In genomic region chr11:2892215-2893020, GRCh38 we compare ENCODE assay signal across 8 cellular contexts. TPM values are rescaled to one million over a fixed set of nuclear protein-coding genes. Genes with fewer than 3 reads are reported as not detected.
DNase-seq lines count a peak whose midpoint lies in the region; FAIRE-seq and TF ChIP-seq lines count a peak whose summit lies in the region.

No MANE protein-coding gene starts in this region.

- peak overlapping the region; percentile 98 for H3K56ac ChIP-seq in mesendoderm (ENCODE audit: low read length)

- peak; percentile 96 for TF ChIP-seq CTCF in AG04449 (IDR thresholded peaks at IDR 0.05; ENCODE audit: insufficient read depth, low read length, missing control alignments)

- POLR2A ChIA-PET in AG04449 (lab: Yijun Ruan, JAX) = interaction anchor here (0.6 to 1.6 kb wide), 3 partner anchors 37 to 63 kb away, joined by 3 to 14 read pairs (median 3); partner anchors contain the start of gene PHLDA2

- H2BK120ac ChIP-seq in mesendoderm (ENCODE audit: low read depth, low read length) = no peak overlapping the region

- no peak overlapping the region for H4K5ac ChIP-seq in mesendoderm (ENCODE audit: low read length)

- no peak overlapping the region for H2BK15ac ChIP-seq in mesendoderm (replicated peaks; ENCODE audit: low read depth)

- DNase-seq in AG04449 (ENCODE audit: low read depth, low spot score) = no peak
- DNase-seq in GM19239 (ENCODE audit: insufficient read length, low spot score) = no peak
- DNase-seq in NCI-H2227 (lab: John Stamatoyannopoulos, UW; ENCODE audit: unreplicated experiment) = peak; percentile 88
- DNase-seq in activated CD4-positive, alpha-beta T cell treated with anti-CD3 and anti-CD28 coated beads, Interleukin-2, amount 50 U/mL, for 4 hours = peak; percentile 50 to 52
- DNase-seq in effector memory CD4-positive, alpha-beta T cell = peak; percentile 19 to 45 (median 27)
- peak; percentile 91 for DNase-seq in mesendoderm
- peak; percentile 43 to 81 (median 64) for DNase-seq in stimulated activated naive CD4-positive, alpha-beta T cell (lab: John Stamatoyannopoulos, UW)
- no peak for DNase-seq in superior temporal gyrus (ENCODE audit: extremely low spot score)

- H3K18ac ChIP-seq in mesendoderm (ENCODE audit: low read length) = peak overlapping the region; percentile 41

- CTCF ChIA-PET in AG04449 (lab: Yijun Ruan, JAX) = interaction anchor here (0.7 to 15.4 kb wide), 20 partner anchors 8 to 728 kb away, joined by 3 to 1022 read pairs (median 4); a partner anchor contains a TSS

- H3K9ac ChIP-seq in mesendoderm (ENCODE audit: low read length) = peak overlapping the region; percentile 86

- H3K4ac ChIP-seq in mesendoderm (ENCODE audit: low read depth, low read length) = peak overlapping the region; percentile 56

- no peaks in the 10 kb centered on the region for H3K36me3 ChIP-seq in effector memory CD4-positive, alpha-beta T cell (ENCODE audit: control insufficient read depth, insufficient read depth, low read length)
- H3K36me3 ChIP-seq in mesendoderm (ENCODE audit: control insufficient read depth, insufficient read depth, low read length) = no peaks in the 10 kb centered on the region

- peak overlapping the region; percentile 18 for H2AK5ac ChIP-seq in mesendoderm (ENCODE audit: low read length)

- peak overlapping the region; percentile 62 for H3K4me3 ChIP-seq in AG04449 (ENCODE audit: low read depth, low read length)
- peak overlapping the region; percentile 38 for H3K4me3 ChIP-seq in effector memory CD4-positive, alpha-beta T cell (ENCODE audit: insufficient read depth, low read depth, low read length, poor library complexity, severe bottlenecking)
- peak overlapping the region; percentile 9 for H3K4me3 ChIP-seq in mesendoderm (ENCODE audit: low read length)

- H2BK5ac ChIP-seq in mesendoderm (ENCODE audit: low read length) = peak overlapping the region; percentile 82

- H4K8ac ChIP-seq in mesendoderm (ENCODE audit: low read depth, low read length) = no peak overlapping the region

- peak overlapping the region; percentile 63 for H3K4me2 ChIP-seq in mesendoderm (ENCODE audit: low read length)

- no CpG with 5 or more reads among the region's 36 CpGs for WGBS in mesendoderm (ENCODE audit: extremely low coverage, insufficient coverage, low lambda C conversion rate)

- H3K9me3 ChIP-seq in effector memory CD4-positive, alpha-beta T cell (ENCODE audit: control insufficient read depth, low read length) = no peaks in the 10 kb centered on the region

- peak overlapping the region; percentile 62 for H3K27ac ChIP-seq in effector memory CD4-positive, alpha-beta T cell (ENCODE audit: insufficient read depth, low read length, poor library complexity, severe bottlenecking)
- H3K27ac ChIP-seq in mesendoderm (ENCODE audit: low read depth, low read length) = peak overlapping the region; percentile 68

- no peaks in the 10 kb centered on the region for H3K79me1 ChIP-seq in mesendoderm (ENCODE audit: low read length)

- peak overlapping the region; percentile 90 for H3K23ac ChIP-seq in mesendoderm (ENCODE audit: low read length)

- H3K27me3 ChIP-seq in effector memory CD4-positive, alpha-beta T cell (replicated peaks; ENCODE audit: control insufficient read depth, insufficient read depth, low read length, poor library complexity, severe bottlenecking) = no peaks in the 10 kb centered on the region
- H3K27me3 ChIP-seq in mesendoderm (ENCODE audit: insufficient read depth, low read length, poor library complexity) = no peaks in the 10 kb centered on the region

- peaks cover 24% of the 10 kb centered on the region for H3K4me1 ChIP-seq in effector memory CD4-positive, alpha-beta T cell (ENCODE audit: control insufficient read depth, insufficient read depth, low read length, poor library complexity, severe bottlenecking)
- peaks cover 6% of the 10 kb centered on the region for H3K4me1 ChIP-seq in mesendoderm (ENCODE audit: control insufficient read depth, low read depth, low read length)

- H3K79me2 ChIP-seq in mesendoderm (ENCODE audit: control insufficient read depth, insufficient read depth, low read length) = no peaks in the 10 kb centered on the region

- peak; percentile 26 for FAIRE-seq in GM19239 (lab: Jason Lieb, UNC)

RNA-seq across cellular contexts. Expression of gene CDKN1C, which starts 6.8 kb away (rescaled TPM):
- 4.1 TPM for polyA plus RNA-seq in mesendoderm (2013, experiment 1 of 2)
- 4.4 TPM for polyA plus RNA-seq in mesendoderm (2013, experiment 2 of 2)

RNA-seq across cellular contexts. Expression of gene PHLDA2, which starts 36.8 kb away (rescaled TPM):
- 18.5 TPM for polyA plus RNA-seq in mesendoderm (2013, experiment 1 of 2)
- 18.7 TPM for polyA plus RNA-seq in mesendoderm (2013, experiment 2 of 2)

Comparison
In these comparisons a context has a peak if more than half of its experiments do, and no peak if none do; other contexts are left out.
1. DNase-seq: peak in NCI-H2227 (single experiment), activated CD4-positive, alpha-beta T cell treated with anti-CD3 and anti-CD28 coated beads, Interleukin-2, amount 50 U/mL, for 4 hours (2 of 2), effector memory CD4-positive, alpha-beta T cell (3 of 3), mesendoderm (single experiment) and stimulated activated naive CD4-positive, alpha-beta T cell (6 of 6); none in AG04449 (single experiment), GM19239 (single experiment) and superior temporal gyrus (single experiment).
2. H3K4me3 ChIP-seq: peak in every context shown above with its lines; median percentile 62 in AG04449; 38 in effector memory CD4-positive, alpha-beta T cell; 9 in mesendoderm.